In the genomic region with DNA sequence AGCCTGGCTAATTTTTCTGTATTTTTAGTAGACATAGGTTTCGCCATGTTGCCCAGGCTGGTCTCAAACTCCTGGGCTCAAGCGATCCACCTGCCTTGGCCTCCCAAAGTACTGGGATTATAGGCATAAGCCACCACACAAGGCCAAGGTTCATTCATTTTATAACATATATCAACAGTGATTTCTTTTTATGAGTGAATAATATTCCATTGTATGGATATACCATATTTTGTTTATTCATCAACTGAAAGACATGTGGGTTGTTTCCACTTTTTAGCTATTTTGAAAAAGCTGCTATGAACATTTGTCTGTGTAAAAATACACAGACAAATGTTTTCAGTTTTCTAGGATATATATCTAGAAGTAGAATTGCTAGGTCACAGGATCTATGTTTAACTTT, we compare ENCODE assay signal across 1 cellular context.
TF ChIP-seq lines count a peak whose summit lies in the region.

No MANE protein-coding gene starts in this region.

TF ChIP-seq in IMR-90, 13 proteins besides CTCF, POLR2A, EP300 and RAD21 (continued from another document):
- TF ChIP-seq FOS (IDR thresholded peaks at IDR 0.05; ENCODE audit: low read depth, low read length) (no peak), BHLHE40 (IDR thresholded peaks at IDR 0.05; ENCODE audit: low read depth, low read length) (no peak), MAFK (IDR thresholded peaks at IDR 0.05; ENCODE audit: low read depth, low read length) (no peak), CHD1 (IDR thresholded peaks at IDR 0.05; ENCODE audit: low read depth, low read length) (no peak), SMC3 (IDR thresholded peaks at IDR 0.05; ENCODE audit: low read depth, low read length) (no peak), NFE2L2 (IDR thresholded peaks at IDR 0.05; ENCODE audit: low read depth, low read length) (no peak)
TF ChIP-seq in IMR-90: peak in this region for 0.
